24 cellular contexts compared by ENCODE assay signal in the genomic region with DNA sequence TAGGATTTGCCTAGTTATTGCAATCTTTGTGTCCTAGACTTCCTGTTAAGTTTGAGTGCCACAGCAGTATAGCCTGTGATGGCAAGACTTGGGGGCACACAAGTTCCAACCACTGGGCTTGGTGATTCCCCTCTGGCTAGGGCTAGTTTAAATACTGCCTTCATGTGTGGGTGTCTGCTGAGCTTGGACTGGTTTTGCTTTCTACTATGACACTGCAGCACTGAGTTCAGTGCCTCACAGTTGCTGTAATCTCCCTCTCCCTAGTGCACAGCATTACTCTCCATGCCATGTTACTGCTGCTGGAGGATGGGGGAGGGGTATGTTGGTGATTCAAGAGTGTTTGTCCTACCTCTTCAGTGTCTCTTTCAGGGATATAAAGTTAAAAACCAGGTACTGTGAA.
DNase-seq lines count a peak whose midpoint lies in the region; ATAC-seq lines count a peak whose summit lies in the region.
"Had no signal": no experiment of that assay in that cellular context is flagged by ENCODE, and none has a peak within 500 bp of the region (broad histone marks: within the 10 kb centered on the region; RNA-seq: fewer than 3 reads in every experiment).

No MANE protein-coding gene starts in this region.

- ATAC-seq in activated T-cell treated with anti-CD3 and anti-CD28 coated beads, Interleukin-2, amount 50 U/mL, for 4 hours = peak; percentile 48 to 67
- ATAC-seq in HG02642 (IDR thresholded peaks at IDR 0.05; ENCODE audit: poor library complexity, unreplicated experiment) = peak; percentile 58
- peak; percentile 82 for ATAC-seq in stimulated activated naive CD8-positive, alpha-beta T cell treated with anti-CD3 and anti-CD28 coated beads, Interleukin-15, amount 100 ng/mL, for 72 hours
- ATAC-seq: lower lobe of right lung had no signal

- H3K36me3 Mint-ChIP-seq in activated T-cell treated with anti-CD3 and anti-CD28 coated beads, Interleukin-2, amount 50 U/mL, for 4 hours (ENCODE audit: insufficient read depth) = no peaks in the 10 kb centered on the region
- H3K36me3 Mint-ChIP-seq: CD14-positive monocyte had no signal

- H3K27me3 Mint-ChIP-seq in activated T-cell treated with anti-CD3 and anti-CD28 coated beads, Interleukin-2, amount 50 U/mL, for 4 hours (ENCODE audit: low read depth) = no peaks in the 10 kb centered on the region
- H3K27me3 Mint-ChIP-seq in stimulated activated naive CD8-positive, alpha-beta T cell treated with anti-CD3 and anti-CD28 coated beads, Interleukin-15, amount 100 ng/mL, for 72 hours = peaks cover 15% of the 10 kb centered on the region

- no peak overlapping the region for H3K4me3 Mint-ChIP-seq in activated T-cell treated with anti-CD3 and anti-CD28 coated beads, Interleukin-2, amount 50 U/mL, for 4 hours
- H3K4me3 Mint-ChIP-seq in stimulated activated naive CD8-positive, alpha-beta T cell treated with anti-CD3 and anti-CD28 coated beads, Interleukin-15, amount 100 ng/mL, for 72 hours = no peak overlapping the region
- H3K4me3 Mint-ChIP-seq: CD14-positive monocyte, endodermal cell, neural crest cell had no signal

- in situ Hi-C loops in G401 (cut with HindIII; ENCODE audit: low sequenced_read_pairs) = no loop called here

- DNase-seq in activated T-cell treated with anti-CD3 and anti-CD28 coated beads, Interleukin-2, amount 50 U/mL, for 4 hours = no peak
- DNase-seq in activated T-cell treated with anti-CD3 and anti-CD28 coated beads for 4 hours = no peak
- DNase-seq in OCI-M1 (lab: John Stamatoyannopoulos, UW) = peak; percentile 25
- no peak for DNase-seq in stimulated activated naive CD8-positive, alpha-beta T cell treated with anti-CD3 and anti-CD28 coated beads, Interleukin-15, amount 100 ng/mL, for 72 hours
- no peak for DNase-seq in DMS79 treated with DMSO at 0.1 percent for 48 hours (lab: John Stamatoyannopoulos, UW)
- no peak for DNase-seq in KG1 (lab: John Stamatoyannopoulos, UW)
- no peak for DNase-seq in G401 (ENCODE audit: low spot score)
- DNase-seq: ACHN; activated CD4-positive, alpha-beta T cell treated with anti-CD3 and anti-CD28 coated beads for 4 hours; activated CD8-positive, alpha-beta memory T cell treated with anti-CD3 and anti-CD28 coated beads, Interleukin-2, amount 50 U/mL, for 48 hours; activated gamma-delta T cell treated with Interleukin-2 at 50 U/mL for 16 hours; endodermal cell; GOT3; Karpas-422; kidney; lower lobe of right lung; NCI-H187; NCI-H226; Right ventricle myocardium superior; SW 1271; uterus had no signal

- H3K9me3 Mint-ChIP-seq in activated T-cell treated with anti-CD3 and anti-CD28 coated beads, Interleukin-2, amount 50 U/mL, for 4 hours = peaks cover 12% of the 10 kb centered on the region
- peaks cover 11 to 13% of the 10 kb centered on the region in 2 donors for H3K9me3 Mint-ChIP-seq in stimulated activated naive CD8-positive, alpha-beta T cell treated with anti-CD3 and anti-CD28 coated beads, Interleukin-15, amount 100 ng/mL, for 72 hours
- H3K9me3 Mint-ChIP-seq: endodermal cell had no signal

- no peak overlapping the region for H3K27ac Mint-ChIP-seq in stimulated activated naive CD8-positive, alpha-beta T cell treated with anti-CD3 and anti-CD28 coated beads, Interleukin-15, amount 100 ng/mL, for 72 hours
- H3K27ac Mint-ChIP-seq: CD14-positive monocyte, endodermal cell had no signal

- H3K4me1 Mint-ChIP-seq in activated T-cell treated with anti-CD3 and anti-CD28 coated beads, Interleukin-2, amount 50 U/mL, for 4 hours (ENCODE audit: low read depth) = no peaks in the 10 kb centered on the region
- no peaks in the 10 kb centered on the region for H3K4me1 Mint-ChIP-seq in stimulated activated naive CD8-positive, alpha-beta T cell treated with anti-CD3 and anti-CD28 coated beads, Interleukin-15, amount 100 ng/mL, for 72 hours
- H3K4me1 Mint-ChIP-seq: CD14-positive monocyte, endodermal cell, neural crest cell had no signal
